28 cellular contexts compared by ENCODE assay signal in the genomic region with DNA sequence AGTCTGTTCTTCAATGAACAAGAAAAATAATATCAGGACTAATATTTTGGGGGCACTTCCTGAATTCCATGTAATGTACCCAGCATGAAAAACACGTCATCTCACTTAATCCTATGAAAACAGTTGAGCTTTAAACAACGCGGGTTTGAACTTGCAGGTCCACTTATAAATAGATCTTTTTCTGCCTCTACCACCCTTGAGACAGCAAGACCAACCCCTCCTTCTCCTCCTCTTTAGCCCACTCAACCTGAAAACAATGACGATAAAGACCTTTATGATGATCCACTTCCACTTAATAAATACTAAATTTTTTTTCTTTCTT.
"Had no signal": no experiment of that assay in that cellular context is flagged by ENCODE, and none has a peak within 500 bp of the region (broad histone marks: within the 10 kb centered on the region; RNA-seq: fewer than 3 reads in every experiment).

No MANE protein-coding gene starts in this region.

- H3K36me3 ChIP-seq: gastrocnemius medialis, pancreas, prostate gland, sigmoid colon, transverse colon, WERI-Rb-1 had no signal

- H3K4me3 ChIP-seq: gastrocnemius medialis, pancreas, prostate gland, sigmoid colon, smooth muscle cell, transverse colon had no signal

- H3K27ac ChIP-seq: gastrocnemius medialis, pancreas, prostate gland, sigmoid colon, transverse colon, WERI-Rb-1 had no signal

- H3K4me2 ChIP-seq: smooth muscle cell had no signal

- H3K4me1 ChIP-seq: prostate gland had no signal

- ATAC-seq: gastrocnemius medialis, left colon, pancreas had no signal

- FAIRE-seq: astrocyte, endothelial cell of umbilical vein, kidney, pancreas, urothelium cell line had no signal

- H3K27me3 ChIP-seq: gastrocnemius medialis, pancreas, sigmoid colon, transverse colon had no signal

- H3K9me3 ChIP-seq: gastrocnemius medialis, pancreas, prostate gland, sigmoid colon, transverse colon had no signal

- DNase-seq: activated CD4-positive, alpha-beta memory T cell treated with anti-CD3 and anti-CD28 coated beads for 36 hours; activated CD4-positive, alpha-beta T cell treated with anti-CD3 and anti-CD28 coated beads, Interleukin-2, amount 10 ng/mL, durations not matched to agents 24 days and 14 days; activated CD8-positive, alpha-beta memory T cell treated with anti-CD3 and anti-CD28 coated beads, Interleukin-2, amount 50 U/mL, for 4 hours; activated gamma-delta T cell; activated naive CD4-positive, alpha-beta T cell treated with anti-CD3 and anti-CD28 coated beads, Interleukin-2, amount 10 ng/mL, durations not matched to agents 7 days and 5 days; activated T-cell treated with anti-CD3 and anti-CD28 coated beads, Interleukin-2, amount 50 U/mL, for 24 hours; amniotic stem cell; central memory CD4-positive, alpha-beta T cell; gastrocnemius medialis; glutamatergic neuron; kidney; left colon; mammary epithelial cell; naive B cell; nephron progenitor cell; pancreas; retina; sigmoid colon; stimulated activated CD4-positive, alpha-beta T cell treated with anti-CD3 and anti-CD28 coated beads, Interleukin-1b, Interleukin-23, amount 100 ng/mL, for 48 hours; stimulated activated naive CD4-positive, alpha-beta T cell treated with Interleukin-2 at 50 U/mL for 16 hours; T-helper 9 cell; transverse colon; WERI-Rb-1 had no signal
